In the genomic region with DNA sequence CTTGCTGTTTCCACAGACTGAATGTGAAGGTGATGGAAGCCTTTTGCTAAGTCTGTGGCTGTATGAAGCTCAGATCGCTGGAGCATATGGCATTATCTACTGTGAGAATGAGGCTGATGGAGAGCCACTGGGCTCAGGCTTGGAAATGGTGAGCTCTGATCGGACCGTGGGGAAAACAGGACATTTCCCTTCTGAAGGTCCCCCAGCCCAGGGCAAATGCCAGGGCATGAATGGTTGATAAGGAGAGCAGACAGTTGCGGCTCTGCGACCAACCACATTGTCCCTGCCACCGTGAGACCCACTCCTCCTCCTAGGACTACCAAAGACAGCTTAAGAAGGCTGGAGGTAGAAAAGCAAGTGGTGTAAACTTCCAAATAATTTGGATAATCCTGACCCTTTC, we compare ENCODE assay signal across 1 cellular context.
TF ChIP-seq lines count a peak whose summit lies in the region.

No MANE protein-coding gene starts in this region.

TF ChIP-seq in H1, 55 proteins besides CTCF, POLR2A, EP300 and RAD21:
- TF ChIP-seq KDM5A (IDR thresholded peaks at IDR 0.05; ENCODE audit: low read length) (no peak), YY1 (IDR thresholded peaks at IDR 0.05; ENCODE audit: low read depth, low read length) (no peak), ZNF274 (IDR thresholded peaks at IDR 0.05; ENCODE audit: borderline replicate concordance, extremely low read depth, low read length) (no peak), MAFK (IDR thresholded peaks at IDR 0.05; ENCODE audit: low read depth, low read length) (no peak), SP2 (IDR thresholded peaks at IDR 0.05; ENCODE audit: low read length) (no peak)
- TF ChIP-seq, protein P1, sequence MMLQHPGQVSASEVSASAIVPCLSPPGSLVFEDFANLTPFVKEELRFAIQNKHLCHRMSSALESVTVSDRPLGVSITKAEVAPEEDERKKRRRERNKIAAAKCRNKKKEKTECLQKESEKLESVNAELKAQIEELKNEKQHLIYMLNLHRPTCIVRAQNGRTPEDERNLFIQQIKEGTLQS (IDR thresholded peaks at IDR 0.05; ENCODE audit: insufficient read depth, low read depth, low read length) = no peak
